In the genomic region with DNA sequence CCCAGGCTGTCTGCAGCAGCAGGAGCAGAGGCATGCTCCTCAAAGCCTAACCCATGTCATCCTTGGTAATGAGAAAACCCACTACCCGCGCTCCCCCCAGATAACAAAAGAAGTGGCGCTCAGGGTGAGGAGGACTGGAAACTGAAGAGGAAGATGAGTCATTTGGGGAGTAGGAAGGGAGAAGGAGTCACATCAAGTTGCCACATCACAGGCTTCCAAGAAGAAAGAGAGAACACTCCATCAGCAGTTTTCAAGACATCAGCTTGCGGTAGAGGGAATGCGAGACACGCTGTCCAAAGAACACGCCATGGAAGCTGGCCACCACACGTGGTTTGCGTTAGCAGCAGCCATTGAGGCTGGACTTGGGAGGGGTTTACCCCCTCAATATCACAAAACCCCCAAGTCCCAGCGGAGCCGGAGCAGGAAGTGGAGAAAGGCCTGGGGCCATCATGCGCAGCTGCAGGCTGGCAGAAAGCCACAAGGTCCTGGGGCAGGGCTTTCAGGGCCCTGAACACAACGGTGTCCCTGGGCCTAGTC, we compare ENCODE assay signal across 1 cellular context.
TF ChIP-seq lines count a peak whose summit lies in the region.

No MANE protein-coding gene starts in this region.

TF ChIP-seq in WTC11, 78 proteins besides CTCF, POLR2A, EP300 and RAD21 (continued from another document):
- TF ChIP-seq ESRRA (CRISPR knock-in tag; IDR thresholded peaks at IDR 0.05; ENCODE audit: borderline replicate concordance) = no peak
- no peak for TF ChIP-seq TP53 (CRISPR knock-in tag; IDR thresholded peaks at IDR 0.05)
- TF ChIP-seq FOXK1 (CRISPR knock-in tag; IDR thresholded peaks at IDR 0.05) = no peak
- TF ChIP-seq, protein P1, sequence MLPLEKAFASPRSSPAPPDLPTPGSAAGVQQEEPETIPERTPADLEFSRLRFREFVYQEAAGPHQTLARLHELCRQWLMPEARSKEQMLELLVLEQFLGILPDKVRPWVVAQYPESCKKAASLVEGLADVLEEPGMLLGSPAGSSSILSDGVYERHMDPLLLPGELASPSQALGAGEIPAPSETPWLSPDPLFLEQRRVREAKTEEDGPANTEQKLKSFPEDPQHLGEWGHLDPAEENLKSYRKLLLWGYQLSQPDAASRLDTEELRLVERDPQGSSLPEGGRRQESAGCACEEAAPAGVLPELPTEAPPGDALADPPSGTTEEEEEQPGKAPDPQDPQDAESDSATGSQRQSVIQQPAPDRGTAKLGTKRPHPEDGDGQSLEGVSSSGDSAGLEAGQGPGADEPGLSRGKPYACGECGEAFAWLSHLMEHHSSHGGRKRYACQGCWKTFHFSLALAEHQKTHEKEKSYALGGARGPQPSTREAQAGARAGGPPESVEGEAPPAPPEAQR (CRISPR knock-in tag; IDR thresholded peaks at IDR 0.05) = no peak
- no peak for TF ChIP-seq ETV6 (CRISPR knock-in tag; IDR thresholded peaks at IDR 0.05)
- no peak for TF ChIP-seq NR1H2 (CRISPR knock-in tag; IDR thresholded peaks at IDR 0.05)
- TF ChIP-seq, protein P2, sequence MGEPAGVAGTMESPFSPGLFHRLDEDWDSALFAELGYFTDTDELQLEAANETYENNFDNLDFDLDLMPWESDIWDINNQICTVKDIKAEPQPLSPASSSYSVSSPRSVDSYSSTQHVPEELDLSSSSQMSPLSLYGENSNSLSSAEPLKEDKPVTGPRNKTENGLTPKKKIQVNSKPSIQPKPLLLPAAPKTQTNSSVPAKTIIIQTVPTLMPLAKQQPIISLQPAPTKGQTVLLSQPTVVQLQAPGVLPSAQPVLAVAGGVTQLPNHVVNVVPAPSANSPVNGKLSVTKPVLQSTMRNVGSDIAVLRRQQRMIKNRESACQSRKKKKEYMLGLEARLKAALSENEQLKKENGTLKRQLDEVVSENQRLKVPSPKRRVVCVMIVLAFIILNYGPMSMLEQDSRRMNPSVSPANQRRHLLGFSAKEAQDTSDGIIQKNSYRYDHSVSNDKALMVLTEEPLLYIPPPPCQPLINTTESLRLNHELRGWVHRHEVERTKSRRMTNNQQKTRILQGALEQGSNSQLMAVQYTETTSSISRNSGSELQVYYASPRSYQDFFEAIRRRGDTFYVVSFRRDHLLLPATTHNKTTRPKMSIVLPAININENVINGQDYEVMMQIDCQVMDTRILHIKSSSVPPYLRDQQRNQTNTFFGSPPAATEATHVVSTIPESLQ (CRISPR knock-in tag; IDR thresholded peaks at IDR 0.05) = no peak
- no peak for TF ChIP-seq ATF1 (CRISPR knock-in tag; IDR thresholded peaks at IDR 0.05)
- TF ChIP-seq, protein P3, sequence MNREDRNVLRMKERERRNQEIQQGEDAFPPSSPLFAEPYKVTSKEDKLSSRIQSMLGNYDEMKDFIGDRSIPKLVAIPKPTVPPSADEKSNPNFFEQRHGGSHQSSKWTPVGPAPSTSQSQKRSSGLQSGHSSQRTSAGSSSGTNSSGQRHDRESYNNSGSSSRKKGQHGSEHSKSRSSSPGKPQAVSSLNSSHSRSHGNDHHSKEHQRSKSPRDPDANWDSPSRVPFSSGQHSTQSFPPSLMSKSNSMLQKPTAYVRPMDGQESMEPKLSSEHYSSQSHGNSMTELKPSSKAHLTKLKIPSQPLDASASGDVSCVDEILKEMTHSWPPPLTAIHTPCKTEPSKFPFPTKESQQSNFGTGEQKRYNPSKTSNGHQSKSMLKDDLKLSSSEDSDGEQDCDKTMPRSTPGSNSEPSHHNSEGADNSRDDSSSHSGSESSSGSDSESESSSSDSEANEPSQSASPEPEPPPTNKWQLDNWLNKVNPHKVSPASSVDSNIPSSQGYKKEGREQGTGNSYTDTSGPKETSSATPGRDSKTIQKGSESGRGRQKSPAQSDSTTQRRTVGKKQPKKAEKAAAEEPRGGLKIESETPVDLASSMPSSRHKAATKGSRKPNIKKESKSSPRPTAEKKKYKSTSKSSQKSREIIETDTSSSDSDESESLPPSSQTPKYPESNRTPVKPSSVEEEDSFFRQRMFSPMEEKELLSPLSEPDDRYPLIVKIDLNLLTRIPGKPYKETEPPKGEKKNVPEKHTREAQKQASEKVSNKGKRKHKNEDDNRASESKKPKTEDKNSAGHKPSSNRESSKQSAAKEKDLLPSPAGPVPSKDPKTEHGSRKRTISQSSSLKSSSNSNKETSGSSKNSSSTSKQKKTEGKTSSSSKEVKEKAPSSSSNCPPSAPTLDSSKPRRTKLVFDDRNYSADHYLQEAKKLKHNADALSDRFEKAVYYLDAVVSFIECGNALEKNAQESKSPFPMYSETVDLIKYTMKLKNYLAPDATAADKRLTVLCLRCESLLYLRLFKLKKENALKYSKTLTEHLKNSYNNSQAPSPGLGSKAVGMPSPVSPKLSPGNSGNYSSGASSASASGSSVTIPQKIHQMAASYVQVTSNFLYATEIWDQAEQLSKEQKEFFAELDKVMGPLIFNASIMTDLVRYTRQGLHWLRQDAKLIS (CRISPR knock-in tag; IDR thresholded peaks at IDR 0.05; ENCODE audit: borderline replicate concordance) = no peak
